ENCODE assay signal across 23 cellular contexts in genomic region chr12:77218278-77218677, GRCh38.
DNase-seq lines count a peak whose midpoint lies in the region; ATAC-seq and TF ChIP-seq lines count a peak whose summit lies in the region.
"Had no signal": no experiment of that assay in that cellular context is flagged by ENCODE, and none has a peak within 500 bp of the region (broad histone marks: within the 10 kb centered on the region; RNA-seq: fewer than 3 reads in every experiment).

No MANE protein-coding gene starts in this region.

- intact Hi-C loops in adrenal gland (cut with DNase I) (no loop called here), breast epithelium (cut with DNase I; ENCODE audit: low total_unique reads) (no loop called here)

- peaks cover 7% of the 10 kb centered on the region for H4K20me1 ChIP-seq in BLaER1

- TF ChIP-seq POLR2A in adrenal gland (IDR thresholded peaks at IDR 0.05): no peak
- TF ChIP-seq POLR2A in breast epithelium (IDR thresholded peaks at IDR 0.05): no peak

- H3K9ac ChIP-seq in BLaER1: no peak overlapping the region

- no peaks in the 10 kb centered on the region for H3K36me3 ChIP-seq in BLaER1
- H3K36me3 ChIP-seq in adrenal gland (replicated peaks in 1 of 2): no peaks in the 10 kb centered on the region
- H3K36me3 ChIP-seq in breast epithelium: no peaks in the 10 kb centered on the region
- H3K36me3 ChIP-seq: brain microvascular endothelial cell, colonic mucosa, spleen, upper lobe of right lung had no signal

- DNase-seq in NCI-H510A treated with DMSO at 0.1 percent for 48 hours (lab: John Stamatoyannopoulos, UW) (peak; percentile 71), adrenal gland (no peak), DMS 273 (lab: John Stamatoyannopoulos, UW; ENCODE audit: unreplicated experiment) (no peak), breast epithelium (ENCODE audit: low spot score in 2 of 2) (no peak)
- DNase-seq: activated CD4-positive, alpha-beta T cell treated with anti-CD3 and anti-CD28 coated beads for 36 hours; brain microvascular endothelial cell; Calu3; colonic mucosa; glutamatergic neuron; left cardiac atrium; mesenchymal stem cell; naive thymus-derived CD4-positive, alpha-beta T cell; NCI-H748 treated with DMSO at 0.1 percent for 48 hours; retina; spleen; stimulated activated CD4-positive, alpha-beta T cell treated with anti-CD3 and anti-CD28 coated beads, Interleukin-4, amount 100 ng/mL, for 4 hours; SW 1271; upper lobe of right lung had no signal

- TF ChIP-seq CTCF in adrenal gland (IDR thresholded peaks at IDR 0.05) (no peak), breast epithelium (IDR thresholded peaks at IDR 0.05) (no peak)

- H3K27ac ChIP-seq in BLaER1 (no peak overlapping the region), adrenal gland (no peak overlapping the region), breast epithelium (no peak overlapping the region)
- H3K27ac ChIP-seq: brain microvascular endothelial cell, colonic mucosa, spleen, upper lobe of right lung had no signal

- WGBS in adrenal gland, 4 donors: 76 to 81% (median 80%) methylated on average over 7 of the region's 7 CpGs

- H3K4me3 ChIP-seq in BLaER1 (no peak overlapping the region), adrenal gland (no peak overlapping the region), breast epithelium (no peak overlapping the region)
- H3K4me3 ChIP-seq: colonic mucosa, spleen, upper lobe of right lung had no signal

- peaks cover 14% of the 10 kb centered on the region for H3K9me3 ChIP-seq in BLaER1
- H3K9me3 ChIP-seq in adrenal gland (replicated peaks in 1 of 3): no peaks in the 10 kb centered on the region
- no peaks in the 10 kb centered on the region for H3K9me3 ChIP-seq in breast epithelium
- H3K9me3 ChIP-seq: colonic mucosa, upper lobe of right lung had no signal

- H3K4me2 ChIP-seq in BLaER1: peak overlapping the region; percentile 74

- H3K4me1 ChIP-seq in BLaER1 (peaks cover 21% of the 10 kb centered on the region), adrenal gland (replicated peaks in 1 of 2) (no peaks in the 10 kb centered on the region), breast epithelium (no peaks in the 10 kb centered on the region)
- H3K4me1 ChIP-seq: colonic mucosa, spleen, upper lobe of right lung had no signal

- peaks cover 6% of the 10 kb centered on the region; the same call in 1 of the 2 replicates for H3K27me3 ChIP-seq in BLaER1
- no peaks in the 10 kb centered on the region for H3K27me3 ChIP-seq in adrenal gland
- H3K27me3 ChIP-seq in breast epithelium: no peaks in the 10 kb centered on the region
- H3K27me3 ChIP-seq: brain microvascular endothelial cell, colonic mucosa, spleen, upper lobe of right lung had no signal

- ATAC-seq in GM19467 (IDR thresholded peaks at IDR 0.05; ENCODE audit: unreplicated experiment): peak; percentile 56
- peak; percentile 73 for ATAC-seq in HG02981 (IDR thresholded peaks at IDR 0.05; ENCODE audit: unreplicated experiment)
- ATAC-seq in HG02623 (IDR thresholded peaks at IDR 0.05; ENCODE audit: unreplicated experiment): no peak
- ATAC-seq: activated CD4-positive, alpha-beta T cell treated with anti-CD3 and anti-CD28 coated beads for 36 hours; HepG2; left cardiac atrium; naive thymus-derived CD4-positive, alpha-beta T cell; upper lobe of right lung had no signal
